In genomic region chr9:130368631-130369103, GRCh38 we compare ENCODE assay signal across 10 cellular contexts.
DNase-seq lines count a peak whose midpoint lies in the region; ATAC-seq and TF ChIP-seq lines count a peak whose summit lies in the region.
"Had no signal": no experiment of that assay in that cellular context is flagged by ENCODE, and none has a peak within 500 bp of the region (broad histone marks: within the 10 kb centered on the region; RNA-seq: fewer than 3 reads in every experiment).

No MANE protein-coding gene starts in this region.

- H3K4me2 ChIP-seq in OCI-LY3 (ENCODE audit: low read length), result 0 out of 2 replicates have a peak overlapping the region, but pooled peaks have one; percentile 3

- 45 to 66% methylated on average over 6 to 8 of the region's 8 CpGs for WGBS in body of pancreas, 2 donors

- no peak for ATAC-seq in body of pancreas
- no peak for ATAC-seq in GM18867 (IDR thresholded peaks at IDR 0.05; ENCODE audit: unreplicated experiment)
- ATAC-seq: gastrocnemius medialis had no signal

- H3K4me1 Mint-ChIP-seq in activated CD4-positive, alpha-beta T cell treated with anti-CD3 and anti-CD28 coated beads, Interleukin-2, amount 10 ng/mL, durations not matched to agents 7 days and 5 days, result peaks cover 3% of the 10 kb centered on the region

- POLR2A ChIA-PET in activated CD4-positive, alpha-beta T cell treated with anti-CD3 and anti-CD28 coated beads, Interleukin-2, amount 10 ng/mL, durations not matched to agents 7 days and 5 days (lab: Charles Lee), result no interaction called here

- H3K27ac Mint-ChIP-seq in activated CD4-positive, alpha-beta T cell treated with anti-CD3 and anti-CD28 coated beads, Interleukin-2, amount 10 ng/mL, durations not matched to agents 7 days and 5 days, result no peak overlapping the region

- H3K9me3 ChIP-seq in OCI-LY3 (ENCODE audit: insufficient read depth, low read length), result no peaks in the 10 kb centered on the region
- H3K9me3 ChIP-seq in body of pancreas, result no peaks in the 10 kb centered on the region
- no peaks in the 10 kb centered on the region for H3K9me3 ChIP-seq in Peyer's patch
- H3K9me3 ChIP-seq: gastrocnemius medialis had no signal

- CTCF ChIA-PET in activated CD4-positive, alpha-beta T cell treated with anti-CD3 and anti-CD28 coated beads, Interleukin-2, amount 10 ng/mL, durations not matched to agents 7 days and 5 days (lab: Charles Lee), result no interaction called here

- no peak overlapping the region for H3K4me3 Mint-ChIP-seq in activated CD4-positive, alpha-beta T cell treated with anti-CD3 and anti-CD28 coated beads, Interleukin-2, amount 10 ng/mL, durations not matched to agents 7 days and 5 days

- in situ Hi-C loops in brain microvascular endothelial cell (cut with HindIII; ENCODE audit: low pct_ligation_motif_present, low sequenced_read_pairs), result no loop called here

- H3K9me3 Mint-ChIP-seq in activated CD4-positive, alpha-beta T cell treated with anti-CD3 and anti-CD28 coated beads, Interleukin-2, amount 10 ng/mL, durations not matched to agents 7 days and 5 days, result peaks cover 5% of the 10 kb centered on the region

- no peaks in the 10 kb centered on the region for H3K79me2 ChIP-seq in OCI-LY3 (ENCODE audit: low read length)

- intact Hi-C loops in body of pancreas (cut with DNase I), result no loop called here

- peaks cover 12% of the 10 kb centered on the region; the same call in 1 of the 2 replicates for H3K4me1 ChIP-seq in OCI-LY3 (ENCODE audit: low read length)
- H3K4me1 ChIP-seq in body of pancreas, result no peaks in the 10 kb centered on the region
- H3K4me1 ChIP-seq in Peyer's patch, result no peaks in the 10 kb centered on the region
- H3K4me1 ChIP-seq: gastrocnemius medialis had no signal

- DNase-seq in activated CD4-positive, alpha-beta T cell treated with anti-CD3 and anti-CD28 coated beads for 48 hours, result peak; percentile 60
- no peak for DNase-seq in activated CD4-positive, alpha-beta T cell treated with anti-CD3 and anti-CD28 coated beads, Interleukin-2, amount 10 ng/mL, durations not matched to agents 7 days and 5 days
- DNase-seq in brain microvascular endothelial cell (no peak), body of pancreas (no peak), Peyer's patch (no peak)
- DNase-seq in stimulated activated CD8-positive, alpha-beta memory T cell treated with anti-CD3 and anti-CD28 coated beads, Interleukin-15, amount 100 ng/mL, for 48 hours (ENCODE audit: low read depth in 2 of 2), result peak; percentile 4 to 8
- DNase-seq: gastrocnemius medialis had no signal

- no peaks in the 10 kb centered on the region for H3K27me3 ChIP-seq in OCI-LY3 (ENCODE audit: low read depth, low read length)
- H3K27me3 ChIP-seq in brain microvascular endothelial cell (replicated peaks), result no peaks in the 10 kb centered on the region
- no peaks in the 10 kb centered on the region for H3K27me3 ChIP-seq in body of pancreas
- no peaks in the 10 kb centered on the region for H3K27me3 ChIP-seq in Peyer's patch
- H3K27me3 ChIP-seq: gastrocnemius medialis had no signal

- no peak overlapping the region for H2AFZ ChIP-seq in OCI-LY3 (ENCODE audit: low read depth, low read length)

- no peak for TF ChIP-seq POLR2A in body of pancreas (IDR thresholded peaks at IDR 0.05)
- TF ChIP-seq POLR2A in Peyer's patch (IDR thresholded peaks at IDR 0.05), result no peak

- peaks cover 2% of the 10 kb centered on the region for H3K27me3 Mint-ChIP-seq in activated CD4-positive, alpha-beta T cell treated with anti-CD3 and anti-CD28 coated beads, Interleukin-2, amount 10 ng/mL, durations not matched to agents 7 days and 5 days

- H3K36me3 ChIP-seq in OCI-LY3 (replicated peaks; ENCODE audit: low read depth, low read length) (no peaks in the 10 kb centered on the region), brain microvascular endothelial cell (replicated peaks) (no peaks in the 10 kb centered on the region), body of pancreas (replicated peaks in 1 of 2; ENCODE audit: insufficient read depth in 1 of 2, low read depth in 2 of 2) (no peaks in the 10 kb centered on the region), Peyer's patch (no peaks in the 10 kb centered on the region)
- H3K36me3 ChIP-seq: gastrocnemius medialis had no signal

- no peaks in the 10 kb centered on the region for H3K36me3 Mint-ChIP-seq in activated CD4-positive, alpha-beta T cell treated with anti-CD3 and anti-CD28 coated beads, Interleukin-2, amount 10 ng/mL, durations not matched to agents 7 days and 5 days (ENCODE audit: low read depth)

- no peaks in the 10 kb centered on the region for H4K20me1 ChIP-seq in OCI-LY3 (ENCODE audit: insufficient read depth, low read length)

- TF ChIP-seq CTCF in OCI-LY3 (IDR thresholded peaks at IDR 0.05; ENCODE audit: low read depth, low read length) (no peak; the same call in 1 of the 2 replicates), brain microvascular endothelial cell (IDR thresholded peaks at IDR 0.05; ENCODE audit: low read depth, low read length, missing control alignments) (peak; percentile 42), body of pancreas (IDR thresholded peaks at IDR 0.05) (no peak), Peyer's patch (IDR thresholded peaks at IDR 0.05) (no peak)

- H3K4me3 ChIP-seq in OCI-LY3 (ENCODE audit: low read length) (no peak overlapping the region), brain microvascular endothelial cell (ENCODE audit: low read depth, low read length) (no peak overlapping the region), body of pancreas (no peak overlapping the region), Peyer's patch (no peak overlapping the region)
- H3K4me3 ChIP-seq: gastrocnemius medialis had no signal

- no peak overlapping the region for H3K9ac ChIP-seq in OCI-LY3 (ENCODE audit: low read length)

- H3K27ac ChIP-seq in OCI-LY3 (ENCODE audit: low read length) (no peak overlapping the region), brain microvascular endothelial cell (no peak overlapping the region), body of pancreas (no peak overlapping the region), Peyer's patch (no peak overlapping the region)
- H3K27ac ChIP-seq: C4-2B, gastrocnemius medialis had no signal

Comparison
In these comparisons a context has a peak if more than half of its experiments do, and no peak if none do; other contexts are left out.
1. DNase-seq: peak in activated CD4-positive, alpha-beta T cell treated with anti-CD3 and anti-CD28 coated beads for 48 hours (single experiment) and stimulated activated CD8-positive, alpha-beta memory T cell treated with anti-CD3 and anti-CD28 coated beads, Interleukin-15, amount 100 ng/mL, for 48 hours (2 of 2); none in activated CD4-positive, alpha-beta T cell treated with anti-CD3 and anti-CD28 coated beads, Interleukin-2, amount 10 ng/mL, durations not matched to agents 7 days and 5 days (single experiment), brain microvascular endothelial cell (single experiment), body of pancreas (0 of 4) and Peyer's patch (0 of 3).